13 cellular contexts compared by ENCODE assay signal in genomic region chr16:1778200-1779179, GRCh38. TPM values are rescaled to one million over a fixed set of nuclear protein-coding genes. Genes with fewer than 3 reads are reported as not detected.
DNase-seq lines count a peak whose midpoint lies in the region; ATAC-seq and TF ChIP-seq lines count a peak whose summit lies in the region.
"Had no signal": no experiment of that assay in that cellular context is flagged by ENCODE, and none has a peak within 500 bp of the region (broad histone marks: within the 10 kb centered on the region; RNA-seq: fewer than 3 reads in every experiment).

No MANE protein-coding gene starts in this region.

- H3K4me1 ChIP-seq in heart left ventricle (peaks cover 9 to 47% (median 32%) of the 10 kb centered on the region in 12 donors), right atrium auricular region (peaks cover 0 to 40% of the 10 kb centered on the region in 2 donors), endodermal cell (ENCODE audit: control insufficient read depth, insufficient read depth, low read length) (peaks cover 8% of the 10 kb centered on the region)

- no peak for ATAC-seq in heart left ventricle
- no peak for ATAC-seq in stimulated activated naive B cell treated with anti-CD40 and anti-IgM and Interleukin-4, amounts not matched to agents 10 μg/mL and 1 μg/mL and 100 μg/mL, for 72 hours (replicated peaks)

- H3K9me3 Mint-ChIP-seq in endodermal cell: no peaks in the 10 kb centered on the region
- H3K9me3 Mint-ChIP-seq in stimulated activated naive B cell treated with anti-CD40 and anti-IgM and Interleukin-4, amounts not matched to agents 10 μg/mL and 1 μg/mL and 100 μg/mL, for 72 hours: no peaks in the 10 kb centered on the region
- H3K9me3 Mint-ChIP-seq: activated T-helper 2 cell treated with anti-CD3 and anti-CD28 coated beads, Interferon-gamma antibody, Interleukin-2, Interleukin-4, amounts not matched to agents 10 μg/mL and 5 μg/mL and 100 μg/mL, durations not matched to agents 14 hours and 24 hours and 36 hours had no signal

- peaks cover 11% of the 10 kb centered on the region for H3K36me3 Mint-ChIP-seq in endodermal cell (ENCODE audit: low read depth)
- H3K36me3 Mint-ChIP-seq in stimulated activated naive B cell treated with anti-CD40 and anti-IgM and Interleukin-4, amounts not matched to agents 10 μg/mL and 1 μg/mL and 100 μg/mL, for 72 hours: peaks cover 8 to 12% of the 10 kb centered on the region in 2 donors

- H3K27me3 ChIP-seq in heart left ventricle: no peaks in the 10 kb centered on the region
- H3K27me3 ChIP-seq in right atrium auricular region: no peaks in the 10 kb centered on the region
- H3K27me3 ChIP-seq in endodermal cell (ENCODE audit: control insufficient read depth, insufficient read depth, low read length, poor library complexity, severe bottlenecking): no peaks in the 10 kb centered on the region
- H3K27me3 ChIP-seq: cardiac muscle cell, MG63 had no signal

- no peak for TF ChIP-seq POLR2A in heart left ventricle (IDR thresholded peaks at IDR 0.05)

- H3K27ac ChIP-seq in heart left ventricle (no peak overlapping the region), right atrium auricular region (no peak overlapping the region), endodermal cell (ENCODE audit: low read depth, low read length) (no peak overlapping the region)
- H3K27ac ChIP-seq: cardiac muscle cell had no signal

- H3K9me3 ChIP-seq in heart left ventricle (no peaks in the 10 kb centered on the region), right atrium auricular region (no peaks in the 10 kb centered on the region), endodermal cell (ENCODE audit: control insufficient read depth, low read length) (no peaks in the 10 kb centered on the region)
- H3K9me3 ChIP-seq: MG63 had no signal

- H3K27ac Mint-ChIP-seq in endodermal cell: peak overlapping the region; percentile 66
- peak overlapping the region; percentile 82 for H3K27ac Mint-ChIP-seq in stimulated activated naive B cell treated with anti-CD40 and anti-IgM and Interleukin-4, amounts not matched to agents 10 μg/mL and 1 μg/mL and 100 μg/mL, for 72 hours
- H3K27ac Mint-ChIP-seq: activated T-helper 2 cell treated with anti-CD3 and anti-CD28 coated beads, Interferon-gamma antibody, Interleukin-2, Interleukin-4, amounts not matched to agents 10 μg/mL and 5 μg/mL and 100 μg/mL, durations not matched to agents 14 hours and 24 hours and 36 hours had no signal

- H3K4me3 ChIP-seq in heart left ventricle (no peak overlapping the region), right atrium auricular region (no peak overlapping the region), endodermal cell (ENCODE audit: low read length) (no peak overlapping the region)
- H3K4me3 ChIP-seq: cardiac muscle cell, MG63 had no signal

- 75 to 86% (median 84%) methylated on average over 27 to 34 of the region's 34 CpGs for WGBS in heart left ventricle, 4 donors
- WGBS in endodermal cell (ENCODE audit: insufficient coverage in 1 of 2, insufficient read length in 1 of 2), 2 experiments: 92 to 95% methylated on average over 21 to 33 of the region's 34 CpGs

- intact Hi-C loops in heart left ventricle (cut with DNase I): no loop called here

- peak in 4 of 5 donors; percentile 7 to 65 (median 26) for DNase-seq in heart left ventricle
- no peak for DNase-seq in right atrium auricular region (ENCODE audit: low spot score)
- DNase-seq in endodermal cell: no peak
- DNase-seq in stimulated activated naive B cell treated with anti-CD40 and anti-IgM and Interleukin-4, amounts not matched to agents 10 μg/mL and 1 μg/mL and 100 μg/mL, for 72 hours: no peak
- no peak for DNase-seq in DMS153 treated with DMSO at 0.1 percent for 48 hours (lab: John Stamatoyannopoulos, UW; ENCODE audit: unreplicated experiment)
- DNase-seq in CD1c-positive myeloid dendritic cell (ENCODE audit: extremely low spot score): no peak
- DNase-seq: activated CD4-positive, alpha-beta T cell treated with anti-CD3 and anti-CD28 coated beads for 4 hours; MG63; stimulated activated CD4-positive, alpha-beta T cell treated with anti-CD3 and anti-CD28 coated beads, Interleukin-2, amount 100 ng/mL, for 48 hours; stimulated activated naive CD4-positive, alpha-beta T cell treated with Interleukin-2 at 50 U/mL for 16 hours; SW 1271 had no signal

- H3K27me3 Mint-ChIP-seq in endodermal cell (ENCODE audit: insufficient read depth): no peaks in the 10 kb centered on the region
- no peaks in the 10 kb centered on the region for H3K27me3 Mint-ChIP-seq in stimulated activated naive B cell treated with anti-CD40 and anti-IgM and Interleukin-4, amounts not matched to agents 10 μg/mL and 1 μg/mL and 100 μg/mL, for 72 hours

- peaks cover 10% of the 10 kb centered on the region for H3K4me1 Mint-ChIP-seq in endodermal cell
- H3K4me1 Mint-ChIP-seq in stimulated activated naive B cell treated with anti-CD40 and anti-IgM and Interleukin-4, amounts not matched to agents 10 μg/mL and 1 μg/mL and 100 μg/mL, for 72 hours: peaks cover 15 to 35% of the 10 kb centered on the region in 2 donors

- H3K36me3 ChIP-seq in heart left ventricle: peaks cover 0 to 63% (median 48%) of the 10 kb centered on the region in 9 donors
- peaks cover 37% of the 10 kb centered on the region for H3K36me3 ChIP-seq in right atrium auricular region
- peaks cover 19% of the 10 kb centered on the region for H3K36me3 ChIP-seq in endodermal cell (ENCODE audit: control insufficient read depth, insufficient read depth, low read length)
- H3K36me3 ChIP-seq: cardiac muscle cell had no signal

- H3K4me3 Mint-ChIP-seq in endodermal cell: no peak overlapping the region
- H3K4me3 Mint-ChIP-seq in stimulated activated naive B cell treated with anti-CD40 and anti-IgM and Interleukin-4, amounts not matched to agents 10 μg/mL and 1 μg/mL and 100 μg/mL, for 72 hours: no peak overlapping the region

- H3K9ac ChIP-seq in endodermal cell (ENCODE audit: extremely low read depth, low read length, poor library complexity, severe bottlenecking): no peak overlapping the region

- TF ChIP-seq CTCF in heart left ventricle (IDR thresholded peaks at IDR 0.05) (no peak), right atrium auricular region (IDR thresholded peaks at IDR 0.05) (no peak), endodermal cell (conservative IDR thresholded peaks at IDR 0.05) (no peak)

RNA-seq across cellular contexts. Expression of gene SPSB3, which starts 3.9 kb away (rescaled TPM):
- total RNA-seq in heart left ventricle (100 to 1,000 TPM in 1 of 9 donors, 10 to 100 TPM in 8; 25.8 to 100 (median 31.8) TPM), right atrium auricular region (10 to 100 TPM; 41.9 to 49.0 TPM), endodermal cell (10 to 100 TPM; 28.0 to 28.1 TPM)
- 10 to 100 TPM; 44.5 to 52.0 TPM for polyA plus RNA-seq in heart left ventricle
- 56.0 TPM for polyA plus RNA-seq in endodermal cell (2013, experiment 1 of 2)
- polyA plus RNA-seq in endodermal cell (2013, experiment 2 of 2): 48.7 TPM

RNA-seq across cellular contexts. Expression of gene NUBP2, which starts 4.3 kb away (rescaled TPM):
- 10 to 100 TPM; 26.7 to 81.9 (median 30.1) TPM for total RNA-seq in heart left ventricle
- polyA plus RNA-seq in heart left ventricle: 10 to 100 TPM; 41.2 to 63.1 TPM
- 10 to 100 TPM; 70.3 to 77.9 TPM for total RNA-seq in right atrium auricular region
- 10 to 100 TPM; 61.1 to 61.5 TPM for total RNA-seq in endodermal cell
- polyA plus RNA-seq in endodermal cell (2013, experiment 1 of 2): 63.0 TPM
- polyA plus RNA-seq in endodermal cell (2013, experiment 2 of 2): 58.3 TPM

RNA-seq across cellular contexts. Expression of gene MRPS34, which starts 5.6 kb away (rescaled TPM):
- total RNA-seq in heart left ventricle: 100 to 1,000 TPM in 2 of 9 donors, 10 to 100 TPM in 7; 58.0 to 123 (median 79.3) TPM
- 100 to 1,000 TPM; 117 to 118 TPM for polyA plus RNA-seq in heart left ventricle
- 10 to 100 TPM; 58.8 to 77.9 TPM for total RNA-seq in right atrium auricular region
- 100 to 1,000 TPM; 137 to 164 TPM for total RNA-seq in endodermal cell
- polyA plus RNA-seq in endodermal cell (2013, experiment 1 of 2): 89.8 TPM
- polyA plus RNA-seq in endodermal cell (2013, experiment 2 of 2): 83.0 TPM

RNA-seq across cellular contexts. Expression of gene EME2, which starts 5.9 kb away (rescaled TPM):
- total RNA-seq in heart left ventricle: 10 to 100 TPM in 2 of 9 donors, 1 to 10 TPM in 7; 3.4 to 12.9 (median 6.0) TPM
- 1 to 10 TPM; 3.6 to 7.8 TPM for polyA plus RNA-seq in heart left ventricle
- total RNA-seq in right atrium auricular region: 1 to 10 TPM; 3.5 to 5.0 TPM
- 10 to 100 TPM; 34.3 to 64.3 TPM for total RNA-seq in endodermal cell
- 10.6 TPM for polyA plus RNA-seq in endodermal cell (2013, experiment 1 of 2)
- 8.8 TPM for polyA plus RNA-seq in endodermal cell (2013, experiment 2 of 2)

RNA-seq across cellular contexts. Expression of gene NME3, which starts 7.1 kb away (rescaled TPM):
- total RNA-seq in heart left ventricle: 10 to 100 TPM; 24.4 to 68.3 (median 31.3) TPM
- polyA plus RNA-seq in heart left ventricle: 10 to 100 TPM; 27.4 to 86.4 TPM
- 10 to 100 TPM; 51.3 to 56.2 TPM for total RNA-seq in right atrium auricular region
- 10 to 100 TPM; 70.3 to 73.6 TPM for total RNA-seq in endodermal cell
- 34.7 TPM for polyA plus RNA-seq in endodermal cell (2013, experiment 1 of 2)
- polyA plus RNA-seq in endodermal cell (2013, experiment 2 of 2): 37.2 TPM

Comparison
In these comparisons a context has a peak if more than half of its experiments do, and no peak if none do; other contexts are left out.
1. DNase-seq: peak in heart left ventricle (4 of 5); none in right atrium auricular region (single experiment), endodermal cell (single experiment), stimulated activated naive B cell treated with anti-CD40 and anti-IgM and Interleukin-4, amounts not matched to agents 10 μg/mL and 1 μg/mL and 100 μg/mL, for 72 hours (single experiment), DMS153 treated with DMSO at 0.1 percent for 48 hours (single experiment) and CD1c-positive myeloid dendritic cell (single experiment).